In genomic region chr5:149913449-149914419, GRCh38 we compare ENCODE assay signal across 1 cellular context.
TF ChIP-seq lines count a peak whose summit lies in the region.

No MANE protein-coding gene starts in this region.

TF ChIP-seq in GM23338, 12 proteins besides CTCF, POLR2A, EP300 and RAD21 (continued from another document):
- no peak for TF ChIP-seq ZNF462 (CRISPR knock-in tag; IDR thresholded peaks at IDR 0.05)
- no peak for TF ChIP-seq EZH2phosphoT487 (IDR thresholded peaks at IDR 0.05; ENCODE audit: unreplicated experiment)
- TF ChIP-seq ZNF114 (CRISPR knock-in tag; IDR thresholded peaks at IDR 0.05) = no peak
- no peak for TF ChIP-seq ZNF331 (CRISPR knock-in tag; IDR thresholded peaks at IDR 0.05; ENCODE audit: low read depth)
- no peak for TF ChIP-seq CREB1 (CRISPR knock-in tag; IDR thresholded peaks at IDR 0.05; ENCODE audit: low read depth)
- no peak for TF ChIP-seq EZH2 (IDR thresholded peaks at IDR 0.05; ENCODE audit: low read depth, unreplicated experiment)
- no peak for TF ChIP-seq NANOG (IDR thresholded peaks at IDR 0.05; ENCODE audit: borderline replicate concordance)
- TF ChIP-seq STAT1 (IDR thresholded peaks at IDR 0.05; ENCODE audit: unreplicated experiment) = no peak
- TF ChIP-seq JUNB (IDR thresholded peaks at IDR 0.05; ENCODE audit: unreplicated experiment) = no peak
- no peak for TF ChIP-seq REST (IDR thresholded peaks at IDR 0.05; ENCODE audit: unreplicated experiment)
